Comparison of ENCODE assay signal across 13 cellular contexts in genomic region chr2:149817206-149817605, GRCh38.
"Had no signal": no experiment of that assay in that cellular context is flagged by ENCODE, and none has a peak within 500 bp of the region (broad histone marks: within the 10 kb centered on the region; RNA-seq: fewer than 3 reads in every experiment).

No MANE protein-coding gene starts in this region.

- H3K9me3 ChIP-seq: gastroesophageal sphincter, ovary, stomach had no signal

- H3K36me3 ChIP-seq: gastroesophageal sphincter, ovary, stomach had no signal

- H3K27ac ChIP-seq: dorsolateral prefrontal cortex, gastroesophageal sphincter, ovary, skin epidermis, stomach had no signal

- ATAC-seq: esophagus mucosa, gastroesophageal sphincter, left ventricle myocardium superior, T-helper 17 cell had no signal

- H3K4me3 ChIP-seq: dorsolateral prefrontal cortex, gastroesophageal sphincter, ovary, skin epidermis, stomach had no signal

- H3K4me1 ChIP-seq: gastroesophageal sphincter had no signal

- H3K27me3 ChIP-seq: dorsolateral prefrontal cortex, gastroesophageal sphincter, ovary, stomach had no signal

- DNase-seq: activated B cell treated with CpG ODN at 0.5 μM for 24 hours; activated CD4-positive, alpha-beta T cell treated with anti-CD3 and anti-CD28 coated beads, Interleukin-2, amount 10 ng/mL, durations not matched to agents 24 days and 14 days; activated naive CD4-positive, alpha-beta T cell treated with anti-CD3 and anti-CD28 coated beads, Interleukin-2, amount 10 ng/mL, durations not matched to agents 7 days and 5 days; amniotic stem cell; dorsolateral prefrontal cortex; left ventricle myocardium superior; mesenchymal stem cell; ovary; stomach; T-helper 17 cell had no signal
